8 cellular contexts compared by ENCODE assay signal in the genomic region with DNA sequence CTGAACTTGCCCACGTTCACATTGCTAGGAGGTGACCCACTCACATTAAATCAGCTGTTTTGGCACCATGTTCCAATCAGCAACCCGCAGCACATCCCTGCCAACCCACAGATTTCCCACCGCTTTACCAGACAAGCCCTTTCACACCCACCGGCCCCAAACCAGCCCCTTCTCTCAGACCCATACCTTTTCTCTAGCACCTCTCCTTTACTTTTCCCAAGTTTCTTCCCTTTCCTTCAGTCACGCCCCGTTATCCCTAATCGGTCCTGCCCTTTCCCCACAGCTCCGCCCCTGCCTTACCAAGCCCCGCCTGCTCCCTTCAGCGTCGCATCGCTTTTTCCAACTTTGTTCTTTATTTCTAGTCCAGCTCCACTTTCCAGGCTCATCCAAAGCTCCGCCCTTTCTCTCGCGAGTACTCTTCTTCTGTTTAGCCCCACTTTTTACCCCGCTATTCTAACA. TPM values are rescaled to one million over a fixed set of nuclear protein-coding genes. Genes with fewer than 3 reads are reported as not detected.
DNase-seq lines count a peak whose midpoint lies in the region; ATAC-seq and TF ChIP-seq lines count a peak whose summit lies in the region.

No MANE protein-coding gene starts in this region.

- no peaks in the 10 kb centered on the region for H3K9me2 ChIP-seq in Loucy (replicated peaks; ENCODE audit: low read depth, low read length)

- H3K27ac Mint-ChIP-seq in brain: peak overlapping the region; percentile 85 to 99 (median 97)

- H3K36me3 ChIP-seq in H7 (replicated peaks; ENCODE audit: control insufficient read depth, insufficient read depth, low read length) (peaks cover 6% of the 10 kb centered on the region), Loucy (ENCODE audit: insufficient read depth, low read length) (peaks cover 16% of the 10 kb centered on the region), left lung (peaks cover 0 to 17% of the 10 kb centered on the region in 2 donors), thymus (ENCODE audit: control insufficient read depth, insufficient read depth) (peaks cover 15% of the 10 kb centered on the region)

- H3K27ac ChIP-seq in left lung: peak overlapping the region; percentile 98
- H3K27ac ChIP-seq in thymus (ENCODE audit: low read depth): peak overlapping the region; percentile 90

- no peaks in the 10 kb centered on the region for H3K9me3 Mint-ChIP-seq in brain

- peaks cover 7% of the 10 kb centered on the region; the same call in 1 of the 2 replicates for H3F3A ChIP-seq in Loucy (ENCODE audit: low read depth)

- H3K4me3 ChIP-seq in H7 (ENCODE audit: insufficient read depth, low read depth, low read length) (peak overlapping the region; percentile 41), Loucy (ENCODE audit: low read length, poor library complexity, severe bottlenecking) (peak overlapping the region; percentile 91), left lung (peak overlapping the region; percentile 42 to 99), thymus (ENCODE audit: low read length) (peak overlapping the region; percentile 97)

- peaks cover 41% of the 10 kb centered on the region for H4K20me1 ChIP-seq in Loucy (ENCODE audit: insufficient read depth, low read length, poor library complexity, severe bottlenecking)

- H3K27me3 ChIP-seq in H7 (ENCODE audit: control insufficient read depth, insufficient read depth, low read length) (no peaks in the 10 kb centered on the region), Loucy (ENCODE audit: insufficient read depth, low read length, poor library complexity, severe bottlenecking) (peaks cover 6% of the 10 kb centered on the region), left lung (no peaks in the 10 kb centered on the region), thymus (ENCODE audit: control insufficient read depth, insufficient read depth) (no peaks in the 10 kb centered on the region)

- peaks cover 47% of the 10 kb centered on the region for H3K79me2 ChIP-seq in Loucy (ENCODE audit: insufficient read depth, low read length)

- peaks cover 24% of the 10 kb centered on the region for H3K4me1 Mint-ChIP-seq in brain

- H2AFZ ChIP-seq in Loucy (ENCODE audit: low read length): peak overlapping the region; percentile 96

- peak; percentile 76 for ATAC-seq in left lung

- peaks cover 30% of the 10 kb centered on the region for H3K27me3 Mint-ChIP-seq in brain

- H3K9me3 ChIP-seq in Loucy (ENCODE audit: insufficient read depth, low read depth, low read length): no peaks in the 10 kb centered on the region
- no peaks in the 10 kb centered on the region for H3K9me3 ChIP-seq in left lung
- H3K9me3 ChIP-seq in thymus (ENCODE audit: control insufficient read depth): no peaks in the 10 kb centered on the region

- H3K9ac ChIP-seq in Loucy (ENCODE audit: low read depth, low read length, poor library complexity, severe bottlenecking): peak overlapping the region; percentile 98

- no peak for TF ChIP-seq CTCF in Loucy (conservative IDR thresholded peaks at IDR 0.05; ENCODE audit: low read length)
- no peak for TF ChIP-seq CTCF in brain (conservative IDR thresholded peaks at IDR 0.05)
- no peak for TF ChIP-seq CTCF in left lung (IDR thresholded peaks at IDR 0.05)

- H3K4me1 ChIP-seq in Loucy (ENCODE audit: insufficient read depth, low read length, poor library complexity, severe bottlenecking) (peaks cover 58% of the 10 kb centered on the region), left lung (peaks cover 12 to 44% of the 10 kb centered on the region in 2 donors), thymus (ENCODE audit: control insufficient read depth, insufficient read depth, low read length) (peaks cover 20% of the 10 kb centered on the region)

- H3K4me2 ChIP-seq in Loucy (ENCODE audit: low read depth, low read length, poor library complexity, severe bottlenecking): peak overlapping the region; percentile 73

- 2% methylated on average over 15 of the region's 16 CpGs for WGBS in thymus

- peaks cover 16% of the 10 kb centered on the region for H3K36me3 Mint-ChIP-seq in brain

- peak; percentile 80 for DNase-seq in NCI-H748 (lab: John Stamatoyannopoulos, UW; ENCODE audit: unreplicated experiment)
- DNase-seq in NCI-H748 treated with DMSO at 0.1 percent for 48 hours (lab: John Stamatoyannopoulos, UW): no peak
- peak; percentile 92 for DNase-seq in H7
- peak in 1 of 2 donors; percentile 88 for DNase-seq in left lung
- no peak for DNase-seq in stimulated activated CD4-positive, alpha-beta T cell treated with anti-CD3 and anti-CD28 coated beads, Interleukin-15, amount 100 ng/mL, for 24 hours

- intact Hi-C loops in left lung (cut with DNase I): no loop called here

- peak overlapping the region; percentile 90 to 99 (median 94) for H3K4me3 Mint-ChIP-seq in brain

RNA-seq across cellular contexts. Expression of a gene that starts 0.8 kb away (rescaled TPM):
- 21.1 and 24.0 TPM in 2 replicates for total RNA-seq in H7 (2014; rRNA removed; shearing (Covaris generic))
- polyA plus RNA-seq in brain (ENCODE audit: insufficient read depth, low read depth, low replicate concordance) (13.3 TPM), thymus (11.9 TPM)
- 10 to 100 TPM; 15.2 to 22.3 TPM for total RNA-seq in left lung

RNA-seq across cellular contexts. Expression of a gene that starts 19.0 kb away (rescaled TPM):
- 17.7 and 29.3 TPM in 2 replicates for total RNA-seq in H7 (2014; rRNA removed; shearing (Covaris generic))
- polyA plus RNA-seq in brain (ENCODE audit: insufficient read depth, low read depth, low replicate concordance) (23.0 TPM), thymus (16.6 TPM)
- 10 to 100 TPM; 19.9 to 29.4 TPM for total RNA-seq in left lung

RNA-seq across cellular contexts. Expression of a gene that starts 27.1 kb away (rescaled TPM):
- 0.18 and 0.38 TPM in 2 replicates for total RNA-seq in H7 (2014; rRNA removed; shearing (Covaris generic))
- polyA plus RNA-seq in brain (ENCODE audit: insufficient read depth, low read depth, low replicate concordance): 2.7 TPM
- total RNA-seq in left lung: under 1 TPM in 1 of 2 donors, not detected in 1; 0.21 TPM
- polyA plus RNA-seq in thymus: 0.27 TPM

RNA-seq across cellular contexts. Expression of a gene that starts 39.0 kb away (rescaled TPM):
- 5.1 and 10.7 TPM in 2 replicates for total RNA-seq in H7 (2014; rRNA removed; shearing (Covaris generic))
- 23.8 TPM for polyA plus RNA-seq in brain (ENCODE audit: insufficient read depth, low read depth, low replicate concordance)
- 10 to 100 TPM; 29.1 to 37.5 TPM for total RNA-seq in left lung
- polyA plus RNA-seq in thymus: 11.9 TPM

Comparison
In these comparisons a context has a peak if more than half of its experiments do, and no peak if none do; other contexts are left out.
1. DNase-seq: peak in NCI-H748 (single experiment) and H7 (single experiment); none in NCI-H748 treated with DMSO at 0.1 percent for 48 hours (single experiment) and stimulated activated CD4-positive, alpha-beta T cell treated with anti-CD3 and anti-CD28 coated beads, Interleukin-15, amount 100 ng/mL, for 24 hours (single experiment).
2. H3K4me3 ChIP-seq: peak in every context shown above with its lines; median percentile 97 in thymus; 91 in Loucy; 70 in left lung; 41 in H7.